12 cellular contexts compared by ENCODE assay signal in genomic region chr1:16374266-16374665, GRCh38. TPM values are rescaled to one million over a fixed set of nuclear protein-coding genes. Genes with fewer than 3 reads are reported as not detected.
A peak's percentile ranks its signal among the peaks of the same experiment; 100 is the strongest.
DNase-seq lines count a peak whose midpoint lies in the region; ATAC-seq and TF ChIP-seq lines count a peak whose summit lies in the region.
"Had no signal": no experiment of that assay in that cellular context is flagged by ENCODE, and none has a peak within 500 bp of the region (broad histone marks: within the 10 kb centered on the region; RNA-seq: fewer than 3 reads in every experiment).

No MANE protein-coding gene starts in this region.

- TF ChIP-seq POLR2A in adrenal gland (IDR thresholded peaks at IDR 0.05) = no peak

- no peak overlapping the region for H2BK5ac ChIP-seq in neuronal stem cell (ENCODE audit: low read length)

- no peak overlapping the region for H3K14ac ChIP-seq in neuronal stem cell (ENCODE audit: low read length)

- POLR2A ChIA-PET in CD8-positive, alpha-beta T cell (lab: Charles Lee) = no interaction called here

- no peak overlapping the region for H2BK120ac ChIP-seq in neuronal stem cell (ENCODE audit: low read depth, low read length)

- H3K4me2 ChIP-seq in KMS-11 (no peak overlapping the region), neuronal stem cell (ENCODE audit: insufficient read depth, low read length, poor library complexity, severe bottlenecking) (no peak overlapping the region)
- H3K4me2 ChIP-seq: PC-9 had no signal

- no peak overlapping the region for H3K4me3 ChIP-seq in CD8-positive, alpha-beta T cell (ENCODE audit: low read depth, low read length)
- H3K4me3 ChIP-seq in KMS-11 (IDR thresholded peaks at IDR 0.05; ENCODE audit: insufficient read depth, low read depth, low read length) = no peak overlapping the region
- H3K4me3 ChIP-seq in neuronal stem cell (ENCODE audit: low read length in 2 of 2) = no peak overlapping the region
- H3K4me3 ChIP-seq in adrenal gland = no peak overlapping the region
- H3K4me3 ChIP-seq: ovary, PC-9 had no signal

- H3K79me2 ChIP-seq in KMS-11 (ENCODE audit: insufficient read depth, low read depth) = peaks cover 99% of the 10 kb centered on the region

- H3K9me3 Mint-ChIP-seq in CD8-positive, alpha-beta T cell = no peaks in the 10 kb centered on the region

- H3K27ac ChIP-seq in CD8-positive, alpha-beta T cell (ENCODE audit: low read depth, low read length) = no peak overlapping the region
- H3K27ac ChIP-seq in KMS-11 (peak overlapping the region; percentile 20; the same call in 1 of the 2 replicates), cingulate gyrus (ENCODE audit: low read depth, low read length) (peak overlapping the region; percentile 50), neuronal stem cell (replicated peaks; ENCODE audit: low read length) (peak overlapping the region; percentile 52), adrenal gland (peak overlapping the region in 1 of 5 donors; percentile 18)
- H3K27ac ChIP-seq: ovary, PC-9 had no signal

- H3K4me1 ChIP-seq in CD8-positive, alpha-beta T cell (ENCODE audit: insufficient read depth, low read length) = peaks cover 66% of the 10 kb centered on the region
- H3K4me1 ChIP-seq in KMS-11 (ENCODE audit: low read depth, poor library complexity, severe bottlenecking) = peaks cover 51% of the 10 kb centered on the region
- peaks cover 7 to 13% of the 10 kb centered on the region in 2 donors for H3K4me1 ChIP-seq in neuronal stem cell (ENCODE audit: control insufficient read depth in 2 of 2, insufficient read depth in 1 of 2, low read depth in 1 of 2, low read length in 2 of 2)
- H3K4me1 ChIP-seq in adrenal gland (replicated peaks in 1 of 2) = peaks cover 21 to 80% of the 10 kb centered on the region in 2 donors

- H3K23ac ChIP-seq in neuronal stem cell (ENCODE audit: low read depth, low read length, poor library complexity) = no peak overlapping the region

- peaks cover 32% of the 10 kb centered on the region for H3K36me3 Mint-ChIP-seq in CD8-positive, alpha-beta T cell

- no peak overlapping the region for H4K8ac ChIP-seq in neuronal stem cell (ENCODE audit: low read depth, low read length)

- H2BK12ac ChIP-seq in neuronal stem cell (ENCODE audit: low read length) = no peak overlapping the region

- H2BK15ac ChIP-seq in neuronal stem cell (ENCODE audit: low read length) = no peak overlapping the region

- H3K79me1 ChIP-seq in neuronal stem cell (ENCODE audit: low read depth, low read length) = peaks cover 10% of the 10 kb centered on the region

- no peak for DNase-seq in CD8-positive, alpha-beta T cell
- DNase-seq in neuronal stem cell (ENCODE audit: low spot score) (no peak), amniotic stem cell (lab: John Stamatoyannopoulos, UW) (no peak), adrenal gland (no peak), NCI-H146 (lab: John Stamatoyannopoulos, UW) (no peak)
- DNase-seq: cortex of kidney, left colon, NCI-H2227 treated with DMSO at 0.1 percent for 48 hours, ovary, PC-9 had no signal

- ATAC-seq in CD8-positive, alpha-beta T cell = no peak
- ATAC-seq: left colon had no signal

- H3K9me3 ChIP-seq in CD8-positive, alpha-beta T cell (ENCODE audit: low read length) = no peaks in the 10 kb centered on the region
- H3K9me3 ChIP-seq in neuronal stem cell (replicated peaks in 1 of 2; ENCODE audit: control insufficient read depth in 2 of 2, insufficient read depth in 1 of 2, low read depth in 1 of 2, low read length in 2 of 2) = no peaks in the 10 kb centered on the region
- no peaks in the 10 kb centered on the region for H3K9me3 ChIP-seq in adrenal gland (replicated peaks in 1 of 3)
- H3K9me3 ChIP-seq: ovary had no signal

- H3K18ac ChIP-seq in neuronal stem cell (ENCODE audit: low read length) = no peak overlapping the region

- H3K4me1 Mint-ChIP-seq in CD8-positive, alpha-beta T cell (ENCODE audit: low read depth) = peaks cover 74% of the 10 kb centered on the region

- no CpG with 5 or more reads among the region's 3 CpGs for WGBS in neuronal stem cell (ENCODE audit: extremely low coverage in 2 of 2, insufficient read length in 2 of 2, insufficient replicate concordance in 1 of 2), 2 donors
- 66 to 79% (median 71%) methylated on average over 3 of the region's 3 CpGs for WGBS in adrenal gland, 4 donors

- H3K9ac ChIP-seq in KMS-11 = no peak overlapping the region
- no peak overlapping the region for H3K9ac ChIP-seq in neuronal stem cell (ENCODE audit: low read depth, low read length, poor library complexity)

- H3K36me3 ChIP-seq in CD8-positive, alpha-beta T cell (ENCODE audit: insufficient read depth, low read length) = no peaks in the 10 kb centered on the region
- H3K36me3 ChIP-seq in KMS-11 (ENCODE audit: insufficient read depth) (no peaks in the 10 kb centered on the region), neuronal stem cell (replicated peaks in 1 of 2; ENCODE audit: control insufficient read depth in 2 of 2, insufficient read depth in 2 of 2, low read length in 2 of 2) (peaks cover under 1 to 23% of the 10 kb centered on the region in 2 donors), adrenal gland (replicated peaks in 1 of 2) (no peaks in the 10 kb centered on the region)
- H3K36me3 ChIP-seq: ovary had no signal

- no peak overlapping the region for H2AK5ac ChIP-seq in neuronal stem cell (ENCODE audit: low read depth, low read length)

- H3K4ac ChIP-seq in neuronal stem cell (ENCODE audit: low read length) = no peak overlapping the region

- CTCF ChIA-PET in CD8-positive, alpha-beta T cell (lab: Charles Lee) = no interaction called here

- H3K27me3 Mint-ChIP-seq in CD8-positive, alpha-beta T cell (ENCODE audit: low read depth) = no peaks in the 10 kb centered on the region

- no peak overlapping the region for H3K4me3 Mint-ChIP-seq in CD8-positive, alpha-beta T cell

- TF ChIP-seq CTCF in CD8-positive, alpha-beta T cell (IDR thresholded peaks at IDR 0.05) = no peak
- TF ChIP-seq CTCF in KMS-11 (conservative IDR thresholded peaks at IDR 0.05; ENCODE audit: low read depth, low read length) = no peak
- no peak for TF ChIP-seq CTCF in adrenal gland (IDR thresholded peaks at IDR 0.05)

- H2AFZ ChIP-seq in KMS-11 (ENCODE audit: low read depth) (no peak overlapping the region), neuronal stem cell (ENCODE audit: low read length) (no peak overlapping the region)
- H2AFZ ChIP-seq: PC-9 had no signal

- peaks cover 62% of the 10 kb centered on the region for H4K20me1 ChIP-seq in KMS-11 (ENCODE audit: insufficient read depth)

- intact Hi-C loops in CD8-positive, alpha-beta T cell (cut with DNase I, micrococcal nuclease) = no loop called here
- intact Hi-C loops in adrenal gland (cut with DNase I) = no loop called here

- no peak overlapping the region for H4K91ac ChIP-seq in neuronal stem cell (ENCODE audit: low read depth, low read length, poor library complexity)

- no peaks in the 10 kb centered on the region for H3K27me3 ChIP-seq in CD8-positive, alpha-beta T cell (ENCODE audit: insufficient read depth, low read length)
- H3K27me3 ChIP-seq in KMS-11 (ENCODE audit: insufficient read depth, low read depth) = no peaks in the 10 kb centered on the region
- no peaks in the 10 kb centered on the region for H3K27me3 ChIP-seq in neuronal stem cell (ENCODE audit: control insufficient read depth in 3 of 3, insufficient read depth in 3 of 3, low read depth in 1 of 3, low read length in 3 of 3)
- no peaks in the 10 kb centered on the region for H3K27me3 ChIP-seq in adrenal gland
- H3K27me3 ChIP-seq: ovary had no signal

- peak overlapping the region; percentile 22 for H3K27ac Mint-ChIP-seq in CD8-positive, alpha-beta T cell

RNA-seq across cellular contexts. Expression of gene SZRD1, which starts 7.2 kb away (rescaled TPM):
- 100 to 1,000 TPM; 133 to 136 TPM for total RNA-seq in CD8-positive, alpha-beta T cell
- 98.0 TPM for polyA plus RNA-seq in neuronal stem cell (2013, experiment 1 of 2)
- 96.9 TPM for polyA plus RNA-seq in neuronal stem cell (2013, experiment 2 of 2)
- 100 to 1,000 TPM in 4 of 8 donors, 10 to 100 TPM in 4; 56.2 to 152 (median 116) TPM for total RNA-seq in adrenal gland
- 10 to 100 TPM; 46.8 to 78.9 (median 64.1) TPM for polyA plus RNA-seq in adrenal gland

RNA-seq across cellular contexts. Expression of gene FBXO42, which starts 22.0 kb away (rescaled TPM):
- total RNA-seq in CD8-positive, alpha-beta T cell = 10 to 100 TPM; 18.0 to 18.2 TPM
- 11.8 TPM for polyA plus RNA-seq in neuronal stem cell (2013, experiment 1 of 2)
- 10.9 TPM for polyA plus RNA-seq in neuronal stem cell (2013, experiment 2 of 2)
- 10 to 100 TPM; 17.3 to 44.9 (median 20.9) TPM for total RNA-seq in adrenal gland
- polyA plus RNA-seq in adrenal gland = 10 to 100 TPM; 14.0 to 15.2 (median 14.2) TPM
